In the genomic region with DNA sequence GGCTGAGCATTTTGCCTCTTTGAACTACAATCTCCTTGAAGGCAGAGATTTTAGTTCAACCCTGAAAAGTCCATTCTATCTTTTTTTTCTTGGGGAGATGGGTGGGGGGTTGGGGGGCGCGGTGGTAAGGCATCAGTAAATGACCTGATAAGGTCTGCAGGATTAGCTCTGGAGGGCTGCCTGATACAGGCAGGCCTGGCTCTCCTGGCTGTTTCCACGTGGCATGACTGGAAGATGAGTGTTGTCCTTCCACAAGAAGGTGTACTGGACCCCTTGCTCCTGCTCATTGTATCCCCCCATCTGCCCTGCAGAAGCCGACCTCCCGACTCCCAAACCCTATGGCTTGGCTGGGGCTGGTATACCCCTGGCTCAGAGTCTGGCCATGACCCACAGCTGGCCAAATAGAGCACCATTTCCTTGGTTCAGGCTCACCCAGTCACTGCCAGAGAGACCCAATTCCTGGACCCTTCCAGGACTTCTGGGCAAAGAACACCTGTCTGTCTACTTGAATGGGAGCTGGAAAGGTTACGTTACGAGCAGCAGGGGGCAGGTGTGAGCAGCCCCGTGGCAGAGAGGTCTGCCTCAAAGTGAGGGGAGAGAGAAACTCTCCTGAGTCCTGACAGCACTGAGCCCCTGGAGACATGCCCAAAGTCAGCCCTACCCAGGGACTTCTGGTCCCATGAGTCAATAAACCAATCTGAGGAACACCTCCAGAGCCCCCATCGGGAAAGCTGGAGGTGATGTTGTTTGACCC, we compare ENCODE assay signal across 1 cellular context.
A peak's percentile ranks its signal among the peaks of the same experiment; 100 is the strongest.
TF ChIP-seq lines count a peak whose summit lies in the region.

No MANE protein-coding gene starts in this region.

TF ChIP-seq in HepG2, 621 proteins besides CTCF, POLR2A, EP300 and RAD21 (continued from another document):
- TF ChIP-seq NR2F6 (IDR thresholded peaks at IDR 0.05) (no peak), NR2F6 (CRISPR knock-in tag; IDR thresholded peaks at IDR 0.05) (0 out of 2 replicates have a peak, but pooled peaks have one; percentile 10), CBX1 (IDR thresholded peaks at IDR 0.05; ENCODE audit: low read depth) (no peak), IKZF1 (IDR thresholded peaks at IDR 0.05) (no peak)
- TF ChIP-seq, protein P1, sequence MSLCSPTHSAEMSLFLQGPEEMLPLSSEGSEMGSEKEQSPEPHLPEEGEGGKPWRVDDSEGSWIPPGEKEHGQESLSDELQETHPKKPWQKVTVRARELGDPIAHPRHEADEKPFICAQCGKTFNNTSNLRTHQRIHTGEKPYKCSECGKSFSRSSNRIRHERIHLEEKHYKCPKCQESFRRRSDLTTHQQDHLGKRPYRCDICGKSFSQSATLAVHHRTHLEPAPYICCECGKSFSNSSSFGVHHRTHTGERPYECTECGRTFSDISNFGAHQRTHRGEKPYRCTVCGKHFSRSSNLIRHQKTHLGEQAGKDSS (CRISPR knock-in tag; IDR thresholded peaks at IDR 0.05; ENCODE audit: borderline replicate concordance, low read depth), result 0 out of 2 replicates have a peak, but pooled peaks have one; percentile 39
- TF ChIP-seq, protein P2, sequence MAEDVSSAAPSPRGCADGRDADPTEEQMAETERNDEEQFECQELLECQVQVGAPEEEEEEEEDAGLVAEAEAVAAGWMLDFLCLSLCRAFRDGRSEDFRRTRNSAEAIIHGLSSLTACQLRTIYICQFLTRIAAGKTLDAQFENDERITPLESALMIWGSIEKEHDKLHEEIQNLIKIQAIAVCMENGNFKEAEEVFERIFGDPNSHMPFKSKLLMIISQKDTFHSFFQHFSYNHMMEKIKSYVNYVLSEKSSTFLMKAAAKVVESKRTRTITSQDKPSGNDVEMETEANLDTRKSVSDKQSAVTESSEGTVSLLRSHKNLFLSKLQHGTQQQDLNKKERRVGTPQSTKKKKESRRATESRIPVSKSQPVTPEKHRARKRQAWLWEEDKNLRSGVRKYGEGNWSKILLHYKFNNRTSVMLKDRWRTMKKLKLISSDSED (CRISPR knock-in tag; IDR thresholded peaks at IDR 0.05), result no peak
TF ChIP-seq in HepG2: peak in this region for 23.
